8 cellular contexts compared by ENCODE assay signal in the genomic region with DNA sequence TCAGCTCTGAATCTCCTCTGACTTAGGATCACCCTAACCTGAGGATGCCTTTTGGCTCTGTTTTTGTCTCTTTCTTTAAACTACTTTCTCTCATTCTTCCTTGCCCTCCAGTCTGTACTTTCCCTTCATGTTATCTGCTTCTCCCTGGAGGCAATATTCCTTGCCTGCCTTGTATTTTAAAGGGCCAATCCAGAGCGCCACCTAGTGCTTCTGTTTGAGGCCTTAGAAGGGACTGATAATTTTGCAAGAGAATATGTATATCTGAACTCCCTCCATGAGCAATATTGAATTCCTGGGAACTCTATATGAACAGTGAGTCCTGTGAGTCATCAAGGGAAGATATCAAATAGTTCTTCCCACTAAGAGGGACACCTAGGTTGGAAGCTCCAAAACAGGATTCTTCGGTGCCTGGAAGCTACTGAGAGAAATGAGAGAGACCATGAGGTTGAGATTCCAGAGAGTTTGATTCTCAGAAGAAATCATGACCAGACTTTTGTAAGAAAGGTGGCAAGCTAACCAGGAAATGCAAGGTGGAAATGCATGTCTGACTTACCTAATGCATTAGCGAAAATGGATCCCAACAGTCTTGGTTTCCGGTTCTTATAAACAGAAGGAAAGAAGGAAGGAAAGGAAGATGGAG.
DNase-seq lines count a peak whose midpoint lies in the region; ATAC-seq lines count a peak whose summit lies in the region.

No MANE protein-coding gene starts in this region.

- peaks cover 17% of the 10 kb centered on the region for H3K4me1 Mint-ChIP-seq in stimulated activated effector memory CD8-positive, alpha-beta T cell treated with anti-CD3 and anti-CD28 coated beads, Interleukin-12 subunit alpha, Interleukin-12 subunit beta, amount 100 ng/mL, for 72 hours

- no peak overlapping the region for H3K27ac Mint-ChIP-seq in stimulated activated effector memory CD8-positive, alpha-beta T cell treated with anti-CD3 and anti-CD28 coated beads, Interleukin-12 subunit alpha, Interleukin-12 subunit beta, amount 100 ng/mL, for 72 hours

- no peak overlapping the region for H3K4me3 Mint-ChIP-seq in stimulated activated effector memory CD8-positive, alpha-beta T cell treated with anti-CD3 and anti-CD28 coated beads, Interleukin-12 subunit alpha, Interleukin-12 subunit beta, amount 100 ng/mL, for 72 hours

- H3K9me3 Mint-ChIP-seq in stimulated activated effector memory CD8-positive, alpha-beta T cell treated with anti-CD3 and anti-CD28 coated beads, Interleukin-12 subunit alpha, Interleukin-12 subunit beta, amount 100 ng/mL, for 72 hours = peaks cover 3% of the 10 kb centered on the region

- DNase-seq in NCI-H524 (lab: John Stamatoyannopoulos, UW) (peak; percentile 75 to 82), NCI-H524 treated with DMSO at 0.1 percent for 48 hours (lab: John Stamatoyannopoulos, UW) (no peak), HS-5 (ENCODE audit: low read depth) (peak; percentile 67), SHP77 treated with DMSO at 0.1 percent for 48 hours (lab: John Stamatoyannopoulos, UW) (peak; percentile 45), astrocyte of the hippocampus (ENCODE audit: low read depth, low spot score) (peak; percentile 88), islet precursor cell (peak; percentile 84)
- no peak for DNase-seq in stimulated activated effector memory CD8-positive, alpha-beta T cell treated with anti-CD3 and anti-CD28 coated beads, Interleukin-12 subunit alpha, Interleukin-12 subunit beta, amount 100 ng/mL, for 72 hours (ENCODE audit: low spot score in 2 of 2)

- peak; percentile 47 for ATAC-seq in stimulated activated effector memory CD8-positive, alpha-beta T cell treated with anti-CD3 and anti-CD28 coated beads, Interleukin-12 subunit alpha, Interleukin-12 subunit beta, amount 100 ng/mL, for 72 hours
- ATAC-seq in HG03520 (IDR thresholded peaks at IDR 0.05; ENCODE audit: unreplicated experiment) = no peak

- H3K36me3 Mint-ChIP-seq in stimulated activated effector memory CD8-positive, alpha-beta T cell treated with anti-CD3 and anti-CD28 coated beads, Interleukin-12 subunit alpha, Interleukin-12 subunit beta, amount 100 ng/mL, for 72 hours = no peaks in the 10 kb centered on the region

Comparison
In these comparisons a context has a peak if more than half of its experiments do, and no peak if none do; other contexts are left out.
1. DNase-seq: peak in NCI-H524 (2 of 2), HS-5 (single experiment), SHP77 treated with DMSO at 0.1 percent for 48 hours (single experiment), astrocyte of the hippocampus (single experiment) and islet precursor cell (single experiment); none in NCI-H524 treated with DMSO at 0.1 percent for 48 hours (single experiment) and stimulated activated effector memory CD8-positive, alpha-beta T cell treated with anti-CD3 and anti-CD28 coated beads, Interleukin-12 subunit alpha, Interleukin-12 subunit beta, amount 100 ng/mL, for 72 hours (0 of 2).